ENCODE assay signal across 13 cellular contexts in genomic region chr4:2891294-2891693, GRCh38. TPM values are rescaled to one million over a fixed set of nuclear protein-coding genes. Genes with fewer than 3 reads are reported as not detected.
DNase-seq lines count a peak whose midpoint lies in the region; ATAC-seq, FAIRE-seq and TF ChIP-seq lines count a peak whose summit lies in the region.
"Had no signal": no experiment of that assay in that cellular context is flagged by ENCODE, and none has a peak within 500 bp of the region (broad histone marks: within the 10 kb centered on the region; RNA-seq: fewer than 3 reads in every experiment).

No MANE protein-coding gene starts in this region.

- H3K79me2 ChIP-seq in ACC112 (ENCODE audit: control insufficient read depth, insufficient read depth, low read length, unreplicated experiment): peaks cover 6% of the 10 kb centered on the region

- H3K27ac ChIP-seq in ACC112 (ENCODE audit: low read depth, low read length): peak overlapping the region; percentile 36

- H3K27ac Mint-ChIP-seq in HFFc6: peak overlapping the region; percentile 64
- H3K27ac Mint-ChIP-seq in memory B cell: peak overlapping the region; percentile 53
- H3K27ac Mint-ChIP-seq: activated CD4-positive, alpha-beta memory T cell treated with anti-CD3 and anti-CD28 coated beads for 36 hours had no signal

- no peak for FAIRE-seq in HTR-8/SVneo (lab: Jason Lieb, UNC)

- TF ChIP-seq CTCF in HFFc6 (IDR thresholded peaks at IDR 0.05) (no peak), cardiac fibroblast (IDR thresholded peaks at IDR 0.05; ENCODE audit: low read depth, low read length) (no peak)

- DNase-seq in HFFc6 (peak; percentile 37), cardiac fibroblast (ENCODE audit: low read depth in 2 of 2) (peak; percentile 71 to 72), memory B cell (ENCODE audit: low spot score in 2 of 2) (no peak), HTR-8/SVneo (ENCODE audit: insufficient read length, low spot score) (no peak), D341Med (ENCODE audit: low spot score) (no peak), NCI-H345 treated with DMSO at 0.1 percent for 48 hours (lab: John Stamatoyannopoulos, UW; ENCODE audit: unreplicated experiment) (no peak)
- DNase-seq: activated CD4-positive, alpha-beta memory T cell treated with anti-CD3 and anti-CD28 coated beads for 36 hours; H7; islet precursor cell; NCI-H2107; stimulated activated naive CD4-positive, alpha-beta T cell treated with Interleukin-2 at 50 U/mL for 16 hours had no signal

- ATAC-seq in memory B cell (ENCODE audit: low read depth): no peak
- no peak for ATAC-seq in GM21381 (IDR thresholded peaks at IDR 0.05; ENCODE audit: unreplicated experiment)

- no peaks in the 10 kb centered on the region for H3K27me3 ChIP-seq in ACC112 (ENCODE audit: insufficient read depth, low read length)

- H3K36me3 ChIP-seq in ACC112 (ENCODE audit: insufficient read depth, low read length): peaks cover 18% of the 10 kb centered on the region

- H2AFZ ChIP-seq in ACC112 (ENCODE audit: low read length, unreplicated experiment): no peak overlapping the region

- peaks cover 14% of the 10 kb centered on the region for H3K4me1 ChIP-seq in ACC112 (ENCODE audit: control insufficient read depth, insufficient read depth, low read length, unreplicated experiment)

- H3K4me1 Mint-ChIP-seq in HFFc6 (ENCODE audit: low read depth): peaks cover 24% of the 10 kb centered on the region
- peaks cover 9% of the 10 kb centered on the region for H3K4me1 Mint-ChIP-seq in memory B cell

- H3K9me3 Mint-ChIP-seq in HFFc6 (no peaks in the 10 kb centered on the region), memory B cell (no peaks in the 10 kb centered on the region)
- H3K9me3 Mint-ChIP-seq: activated CD4-positive, alpha-beta memory T cell treated with anti-CD3 and anti-CD28 coated beads for 36 hours had no signal

- H3K4me3 Mint-ChIP-seq in HFFc6 (no peak overlapping the region), memory B cell (no peak overlapping the region)
- H3K4me3 Mint-ChIP-seq: activated CD4-positive, alpha-beta memory T cell treated with anti-CD3 and anti-CD28 coated beads for 36 hours had no signal

- H3K4me3 ChIP-seq in ACC112 (ENCODE audit: low read depth, low read length) (no peak overlapping the region), cardiac fibroblast (replicated peaks in 1 of 2; ENCODE audit: low read depth in 2 of 2, low read length in 2 of 2) (no peak overlapping the region)

- H3K36me3 Mint-ChIP-seq in HFFc6 (ENCODE audit: low read depth) (peaks cover 15% of the 10 kb centered on the region), memory B cell (peaks cover 29% of the 10 kb centered on the region)

- H3K27me3 Mint-ChIP-seq in HFFc6 (ENCODE audit: insufficient read depth) (peaks cover 2% of the 10 kb centered on the region), memory B cell (no peaks in the 10 kb centered on the region)
- H3K27me3 Mint-ChIP-seq: activated CD4-positive, alpha-beta memory T cell treated with anti-CD3 and anti-CD28 coated beads for 36 hours had no signal

RNA-seq across cellular contexts. Expression of gene ADD1, which starts 47.6 kb away (rescaled TPM):
- 100 to 1,000 TPM; 276 to 332 (median 321) TPM for total RNA-seq in HFFc6 (2021; fragmentation: NEBNext Ultra II Directional; extraction: Animal tissue kit (Norgen Biotek cat#: 25700))

Comparison
In these comparisons a context has a peak if more than half of its experiments do, and no peak if none do; other contexts are left out.
1. DNase-seq: peak in HFFc6 (single experiment) and cardiac fibroblast (2 of 2); none in memory B cell (0 of 2), HTR-8/SVneo (single experiment), D341Med (single experiment) and NCI-H345 treated with DMSO at 0.1 percent for 48 hours (single experiment).